Comparison of ENCODE assay signal across 2 cellular contexts in genomic region chr4:147578611-147579010, GRCh38.
TF ChIP-seq lines count a peak whose summit lies in the region.

No MANE protein-coding gene starts in this region.

TF ChIP-seq in A549, 52 proteins besides CTCF, POLR2A, EP300 and RAD21:
- TF ChIP-seq CEBPB (IDR thresholded peaks at IDR 0.05) (no peak), RARB (CRISPR knock-in tag; IDR thresholded peaks at IDR 0.05) (no peak), SREBF2 (IDR thresholded peaks at IDR 0.05) (no peak), HEYL (CRISPR knock-in tag; IDR thresholded peaks at IDR 0.05) (no peak), POLR2AphosphoS2 (conservative IDR thresholded peaks at IDR 0.05; ENCODE audit: low read length) (no peak), NR3C1 (IDR thresholded peaks at IDR 0.05) (no peak), CBX8 (IDR thresholded peaks at IDR 0.05) (no peak), HDAC2 (IDR thresholded peaks at IDR 0.05) (no peak), GATA3 (IDR thresholded peaks at IDR 0.05; ENCODE audit: borderline replicate concordance) (no peak), ESRRA (IDR thresholded peaks at IDR 0.05; ENCODE audit: borderline replicate concordance, low read length) (no peak), MAFK (IDR thresholded peaks at IDR 0.05; ENCODE audit: partially characterized antibody) (no peak), HMGXB4 (CRISPR knock-in tag; IDR thresholded peaks at IDR 0.05; ENCODE audit: borderline replicate concordance) (no peak), FOSB (CRISPR knock-in tag; IDR thresholded peaks at IDR 0.05) (no peak), ZNF302 (CRISPR knock-in tag; IDR thresholded peaks at IDR 0.05) (no peak), HOXB5 (CRISPR knock-in tag; IDR thresholded peaks at IDR 0.05) (no peak), REST (IDR thresholded peaks at IDR 0.05) (no peak), FOXS1 (CRISPR knock-in tag; IDR thresholded peaks at IDR 0.05) (no peak), ZC3H11A (IDR thresholded peaks at IDR 0.05) (no peak), PHF8 (IDR thresholded peaks at IDR 0.05; ENCODE audit: borderline replicate concordance, low read depth) (no peak)

TF ChIP-seq in IMR-90, 13 proteins besides CTCF, POLR2A, EP300 and RAD21:
- TF ChIP-seq MAZ (IDR thresholded peaks at IDR 0.05; ENCODE audit: borderline replicate concordance, low read depth, low read length) (no peak), MXI1 (IDR thresholded peaks at IDR 0.05; ENCODE audit: borderline replicate concordance, low read depth, low read length) (no peak), RCOR1 (IDR thresholded peaks at IDR 0.05; ENCODE audit: insufficient replicate concordance, low read length) (no peak), USF2 (IDR thresholded peaks at IDR 0.05; ENCODE audit: low read depth, low read length) (no peak), SMC3 (IDR thresholded peaks at IDR 0.05; ENCODE audit: low read depth, low read length) (no peak), FOS (IDR thresholded peaks at IDR 0.05; ENCODE audit: low read depth, low read length) (no peak), RFX5 (IDR thresholded peaks at IDR 0.05; ENCODE audit: low read depth, low read length) (no peak), ELK1 (IDR thresholded peaks at IDR 0.05; ENCODE audit: borderline replicate concordance, low read depth, low read length) (no peak), NFE2L2 (IDR thresholded peaks at IDR 0.05; ENCODE audit: low read depth, low read length) (no peak)
